19 cellular contexts compared by ENCODE assay signal in the genomic region with DNA sequence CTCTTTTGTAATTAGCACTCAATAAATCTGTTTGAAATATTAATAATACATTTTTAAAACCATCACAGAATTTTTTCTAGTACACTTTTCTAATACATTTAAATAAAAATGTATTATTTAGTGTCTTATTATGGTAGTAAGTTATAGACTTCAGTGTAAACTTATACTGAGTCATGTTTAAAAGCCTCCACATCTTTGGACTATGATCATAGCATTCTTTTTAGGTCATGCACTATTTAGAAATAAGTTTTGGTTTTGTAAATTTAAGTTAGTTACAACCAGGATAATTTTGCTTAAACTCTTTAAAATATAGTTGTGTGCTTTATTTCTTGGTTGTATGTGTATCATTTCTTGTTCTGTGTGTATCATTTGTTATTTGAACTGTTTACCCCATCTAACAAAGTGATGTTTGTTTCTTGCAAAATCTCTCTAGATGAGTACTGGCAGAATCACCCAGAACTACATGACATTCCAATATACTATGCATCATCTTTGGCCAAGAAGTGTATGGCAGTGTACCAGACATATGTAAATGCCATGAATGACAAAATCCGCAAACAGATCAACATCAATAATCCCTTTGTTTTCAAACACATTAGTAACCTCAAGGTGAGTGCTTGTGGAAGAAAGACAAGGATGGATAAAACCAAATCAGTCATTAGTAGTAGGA. TPM values are rescaled to one million over a fixed set of nuclear protein-coding genes. Genes with fewer than 3 reads are reported as not detected.
DNase-seq lines count a peak whose midpoint lies in the region; ATAC-seq and TF ChIP-seq lines count a peak whose summit lies in the region.
"Had no signal": no experiment of that assay in that cellular context is flagged by ENCODE, and none has a peak within 500 bp of the region (broad histone marks: within the 10 kb centered on the region; RNA-seq: fewer than 3 reads in every experiment).

No MANE protein-coding gene starts in this region.

- peaks cover 88% of the 10 kb centered on the region for H3K36me3 Mint-ChIP-seq in activated T-helper 17 cell treated with anti-CD3 and anti-CD28 coated beads, Interleukin-2, amount 50 U/mL, for 72 hours (ENCODE audit: low read depth)

- no peak overlapping the region for H2AFZ ChIP-seq in smooth muscle cell (ENCODE audit: low read depth)

- peak overlapping the region; percentile 81 for H3K27ac ChIP-seq in smooth muscle cell (ENCODE audit: low read depth)
- H3K27ac ChIP-seq: BLaER1 treated with 17β-estradiol and CSF1 and Interleukin-3, amounts not matched to agents 10 nM and 100 nM; ovary; skin epidermis; tibial artery had no signal

- H3K27me3 ChIP-seq in smooth muscle cell (ENCODE audit: low read depth), result no peaks in the 10 kb centered on the region
- H3K27me3 ChIP-seq: BLaER1 treated with 17β-estradiol and CSF1 and Interleukin-3, amounts not matched to agents 10 nM and 100 nM; ovary; tibial artery had no signal

- no peak overlapping the region for H3K4me3 Mint-ChIP-seq in activated T-helper 17 cell treated with anti-CD3 and anti-CD28 coated beads, Interleukin-2, amount 50 U/mL, for 72 hours
- H3K4me3 Mint-ChIP-seq: activated naive CD8-positive, alpha-beta T cell treated with anti-CD3 and anti-CD28 coated beads, Interleukin-2, amount 10 ng/mL, durations not matched to agents 7 days and 5 days; activated T-cell treated with anti-CD3 and anti-CD28 coated beads, Interleukin-2, amount 50 U/mL, for 24 hours had no signal

- H3K9ac ChIP-seq in smooth muscle cell (ENCODE audit: low read depth), result no peak overlapping the region
- H3K9ac ChIP-seq: BLaER1 treated with 17β-estradiol and CSF1 and Interleukin-3, amounts not matched to agents 10 nM and 100 nM had no signal

- DNase-seq in GM03348 (ENCODE audit: low spot score), result peak; percentile 57
- peak; percentile 37 for DNase-seq in astrocyte of the spinal cord (ENCODE audit: low read depth, low spot score)
- peak; percentile 31 for DNase-seq in fibroblast of the aortic adventitia (ENCODE audit: low read depth)
- no peak for DNase-seq in smooth muscle cell (lab: John Stamatoyannopoulos, UW; ENCODE audit: unreplicated experiment)
- DNase-seq in NCI-H69 (lab: John Stamatoyannopoulos, UW), result no peak
- no peak for DNase-seq in iPS-NIHi7 (ENCODE audit: extremely low spot score)
- DNase-seq: activated CD4-positive, alpha-beta T cell treated with anti-CD3 and anti-CD28 coated beads, Interleukin-2, amount 50 U/mL, for 4 hours; activated naive CD8-positive, alpha-beta T cell treated with anti-CD3 and anti-CD28 coated beads, Interleukin-2, amount 10 ng/mL, durations not matched to agents 7 days and 5 days; activated T-cell treated with anti-CD3 and anti-CD28 coated beads, Interleukin-2, amount 50 U/mL, for 24 hours; DMS53; left colon; NCI-H1048; NCI-H2171; ovary; tibial artery had no signal

- no peaks in the 10 kb centered on the region for H3K9me3 ChIP-seq in smooth muscle cell (replicated peaks; ENCODE audit: low read depth)
- H3K9me3 ChIP-seq: ovary, tibial artery had no signal

- H3F3A ChIP-seq in smooth muscle cell (ENCODE audit: low read depth), result no peaks in the 10 kb centered on the region

- no peak overlapping the region for H3K27ac Mint-ChIP-seq in activated T-helper 17 cell treated with anti-CD3 and anti-CD28 coated beads, Interleukin-2, amount 50 U/mL, for 72 hours
- H3K27ac Mint-ChIP-seq: activated naive CD8-positive, alpha-beta T cell treated with anti-CD3 and anti-CD28 coated beads, Interleukin-2, amount 10 ng/mL, durations not matched to agents 7 days and 5 days; activated T-cell treated with anti-CD3 and anti-CD28 coated beads, Interleukin-2, amount 50 U/mL, for 24 hours had no signal

- TF ChIP-seq CTCF in astrocyte of the spinal cord (IDR thresholded peaks at IDR 0.05; ENCODE audit: low read depth, low read length) (no peak), fibroblast of the aortic adventitia (IDR thresholded peaks at IDR 0.05; ENCODE audit: insufficient read depth, low read length) (no peak), smooth muscle cell (IDR thresholded peaks at IDR 0.05; ENCODE audit: borderline replicate concordance, insufficient read depth, poor library complexity, severe bottlenecking) (no peak)

- H4K20me1 ChIP-seq in smooth muscle cell (ENCODE audit: low read depth), result no peaks in the 10 kb centered on the region
- H4K20me1 ChIP-seq: BLaER1 treated with 17β-estradiol and CSF1 and Interleukin-3, amounts not matched to agents 10 nM and 100 nM had no signal

- WGBS in smooth muscle cell (ENCODE audit: low lambda C conversion rate), result 77% methylated on average over 1 of the region's 1 CpG

- H3K27me3 Mint-ChIP-seq in activated T-helper 17 cell treated with anti-CD3 and anti-CD28 coated beads, Interleukin-2, amount 50 U/mL, for 72 hours, result no peaks in the 10 kb centered on the region
- H3K27me3 Mint-ChIP-seq: activated naive CD8-positive, alpha-beta T cell treated with anti-CD3 and anti-CD28 coated beads, Interleukin-2, amount 10 ng/mL, durations not matched to agents 7 days and 5 days; activated T-cell treated with anti-CD3 and anti-CD28 coated beads, Interleukin-2, amount 50 U/mL, for 24 hours had no signal

- H3K4me2 ChIP-seq in smooth muscle cell, result peak overlapping the region; percentile 3
- H3K4me2 ChIP-seq: BLaER1 treated with 17β-estradiol and CSF1 and Interleukin-3, amounts not matched to agents 10 nM and 100 nM had no signal

- H3K79me2 ChIP-seq in smooth muscle cell (ENCODE audit: low read depth), result no peaks in the 10 kb centered on the region

- peaks cover 23% of the 10 kb centered on the region for H3K36me3 ChIP-seq in smooth muscle cell (ENCODE audit: low read depth)
- H3K36me3 ChIP-seq: ovary had no signal

- peaks cover 5% of the 10 kb centered on the region for H3K4me1 Mint-ChIP-seq in activated T-helper 17 cell treated with anti-CD3 and anti-CD28 coated beads, Interleukin-2, amount 50 U/mL, for 72 hours

- no peaks in the 10 kb centered on the region for H3K9me3 Mint-ChIP-seq in activated T-helper 17 cell treated with anti-CD3 and anti-CD28 coated beads, Interleukin-2, amount 50 U/mL, for 72 hours
- H3K9me3 Mint-ChIP-seq: activated naive CD8-positive, alpha-beta T cell treated with anti-CD3 and anti-CD28 coated beads, Interleukin-2, amount 10 ng/mL, durations not matched to agents 7 days and 5 days; activated T-cell treated with anti-CD3 and anti-CD28 coated beads, Interleukin-2, amount 50 U/mL, for 24 hours had no signal

- ATAC-seq in GM21515 (IDR thresholded peaks at IDR 0.05; ENCODE audit: unreplicated experiment), result no peak
- no peak for ATAC-seq in activated T-helper 17 cell treated with anti-CD3 and anti-CD28 coated beads, Interleukin-2, amount 50 U/mL, for 72 hours (replicated peaks)
- ATAC-seq: left colon had no signal

- no peak overlapping the region for H3K4me3 ChIP-seq in astrocyte of the spinal cord (ENCODE audit: low read depth, low read length)
- no peak overlapping the region for H3K4me3 ChIP-seq in fibroblast of the aortic adventitia (ENCODE audit: low read depth, low read length)
- H3K4me3 ChIP-seq in smooth muscle cell, result no peak overlapping the region
- H3K4me3 ChIP-seq: BLaER1 treated with 17β-estradiol and CSF1 and Interleukin-3, amounts not matched to agents 10 nM and 100 nM; ovary; skin epidermis; tibial artery had no signal

- in situ Hi-C loops in astrocyte of the spinal cord (cut with HindIII; ENCODE audit: low sequenced_read_pairs), result no loop called here

- no peaks in the 10 kb centered on the region for H3K4me1 ChIP-seq in smooth muscle cell (ENCODE audit: low read depth)
- H3K4me1 ChIP-seq: tibial artery had no signal

RNA-seq across cellular contexts. Expression of gene CPSF3, which starts 16.7 kb away (rescaled TPM):
- 62.2 and 76.5 TPM in 2 replicates for total RNA-seq in fibroblast of the aortic adventitia (ENCODE audit: low replicate concordance)
- total RNA-seq in smooth muscle cell, result 42.7 and 52.6 TPM in 2 replicates
- 30.1 and 30.3 TPM in 2 replicates for polyA plus RNA-seq in smooth muscle cell
- 10 to 100 TPM; 34.5 to 53.8 TPM for total RNA-seq in activated T-helper 17 cell treated with anti-CD3 and anti-CD28 coated beads, Interleukin-2, amount 50 U/mL, for 72 hours

RNA-seq across cellular contexts. Expression of gene ITGB1BP1, which starts 16.9 kb away (rescaled TPM):
- total RNA-seq in fibroblast of the aortic adventitia (ENCODE audit: low replicate concordance) (34.8 and 80.9 TPM in 2 replicates), smooth muscle cell (40.2 and 53.9 TPM in 2 replicates)
- polyA plus RNA-seq in smooth muscle cell, result 138 and 142 TPM in 2 replicates
- total RNA-seq in activated T-helper 17 cell treated with anti-CD3 and anti-CD28 coated beads, Interleukin-2, amount 50 U/mL, for 72 hours, result 100 to 1,000 TPM; 109 to 310 TPM

RNA-seq across cellular contexts. Expression of gene IAH1, which starts 34.2 kb away (rescaled TPM):
- total RNA-seq in fibroblast of the aortic adventitia (ENCODE audit: low replicate concordance) (30.7 and 51.7 TPM in 2 replicates), smooth muscle cell (40.8 and 61.5 TPM in 2 replicates)
- polyA plus RNA-seq in smooth muscle cell, result 73.7 and 90.8 TPM in 2 replicates
- total RNA-seq in activated T-helper 17 cell treated with anti-CD3 and anti-CD28 coated beads, Interleukin-2, amount 50 U/mL, for 72 hours, result 10 to 100 TPM; 61.2 to 65.1 TPM

Comparison
In these comparisons a context has a peak if more than half of its experiments do, and no peak if none do; other contexts are left out.
1. DNase-seq: peak in GM03348 (single experiment), astrocyte of the spinal cord (single experiment) and fibroblast of the aortic adventitia (single experiment); none in smooth muscle cell (single experiment), NCI-H69 (single experiment) and iPS-NIHi7 (single experiment).